ENCODE assay signal across 11 cellular contexts in genomic region chr16:68370921-68371651, GRCh38.
A peak's percentile ranks its signal among the peaks of the same experiment; 100 is the strongest.
DNase-seq lines count a peak whose midpoint lies in the region; ATAC-seq, FAIRE-seq and TF ChIP-seq lines count a peak whose summit lies in the region.
"Had no signal": no experiment of that assay in that cellular context is flagged by ENCODE, and none has a peak within 500 bp of the region (broad histone marks: within the 10 kb centered on the region; RNA-seq: fewer than 3 reads in every experiment).

No MANE protein-coding gene starts in this region.

- no peaks in the 10 kb centered on the region for H3K27me3 Mint-ChIP-seq in CD4-positive, alpha-beta memory T cell
- peaks cover 49% of the 10 kb centered on the region for H3K27me3 Mint-ChIP-seq in activated CD4-positive, alpha-beta memory T cell treated with anti-CD3 and anti-CD28 coated beads, Interleukin-2, amount 10 ng/mL, durations not matched to agents 7 days and 5 days
- H3K27me3 Mint-ChIP-seq in progenitor cell of endocrine pancreas: peaks cover 16% of the 10 kb centered on the region

- H3K23ac ChIP-seq in H1 (ENCODE audit: insufficient read length): no peak overlapping the region

- no peaks in the 10 kb centered on the region for H4K20me1 ChIP-seq in H1 (replicated peaks in 1 of 2; ENCODE audit: control insufficient read depth in 1 of 2, insufficient read depth in 2 of 2, low read length in 2 of 2)

- no peak for TF ChIP-seq RAD21 in H1 (IDR thresholded peaks at IDR 0.05 in 1 of 2, conservative IDR thresholded peaks at IDR 0.05 in 1 of 2; ENCODE audit: low read depth in 2 of 2, low read length in 2 of 2)

- no peak overlapping the region for H4K91ac ChIP-seq in H1 (replicated peaks; ENCODE audit: insufficient read length, low read length)

- peak overlapping the region in 2 of 7 donors; percentile 23 to 36 for H3K27ac Mint-ChIP-seq in CD4-positive, alpha-beta memory T cell
- no peak overlapping the region for H3K27ac Mint-ChIP-seq in activated CD4-positive, alpha-beta memory T cell treated with anti-CD3 and anti-CD28 coated beads, Interleukin-2, amount 10 ng/mL, durations not matched to agents 7 days and 5 days
- no peak overlapping the region for H3K27ac Mint-ChIP-seq in progenitor cell of endocrine pancreas

- WGBS in H1 (ENCODE audit: extremely low coverage in 1 of 2, insufficient coverage in 1 of 2, insufficient read length in 1 of 2, insufficient replicate concordance in 2 of 2, low coverage in 1 of 2, low lambda C conversion rate in 2 of 2, missing lambda C conversion rate in 1 of 2), 2 experiments: 92% methylated on average over 37 of the region's 48 CpGs; no CpG with 5 or more reads in 1 of the 2 experiments

- no peak overlapping the region for H2BK20ac ChIP-seq in H1 (ENCODE audit: low read length)

- no peaks in the 10 kb centered on the region for H3K36me3 Mint-ChIP-seq in CD4-positive, alpha-beta memory T cell
- no peaks in the 10 kb centered on the region for H3K36me3 Mint-ChIP-seq in activated CD4-positive, alpha-beta memory T cell treated with anti-CD3 and anti-CD28 coated beads, Interleukin-2, amount 10 ng/mL, durations not matched to agents 7 days and 5 days (ENCODE audit: low read depth)
- H3K36me3 Mint-ChIP-seq in progenitor cell of endocrine pancreas (ENCODE audit: insufficient read depth): no peaks in the 10 kb centered on the region

- H2AK5ac ChIP-seq in H1 (ENCODE audit: low read depth, low read length): no peak overlapping the region

- H4K5ac ChIP-seq in H1 (ENCODE audit: insufficient read length, low read depth, low read length): no peak overlapping the region

- no peak overlapping the region for H3K4me3 ChIP-seq in CD4-positive, alpha-beta memory T cell (ENCODE audit: low read length in 2 of 2)
- no peak overlapping the region for H3K4me3 ChIP-seq in H1 (ENCODE audit: extremely low read depth in 1 of 4, insufficient read depth in 2 of 4, low read depth in 3 of 4, low read length in 4 of 4)
- H3K4me3 ChIP-seq: esophagus squamous epithelium, GM23248 had no signal

- CTCF ChIA-PET in CD4-positive, alpha-beta memory T cell (lab: Charles Lee; ENCODE audit: partially characterized antibody): interaction anchor here (1.6 to 4.1 kb wide), 2 partner anchors 139 kb away, joined by 3 to 14 read pairs; no protein-coding TSS in a partner anchor
- CTCF ChIA-PET in activated CD4-positive, alpha-beta memory T cell treated with anti-CD3 and anti-CD28 coated beads, Interleukin-2, amount 10 ng/mL, durations not matched to agents 7 days and 5 days (lab: Charles Lee): interaction anchor here (1.0 to 2.8 kb wide), 2 partner anchors 11 to 157 kb away, joined by 3 to 8 read pairs; no protein-coding TSS in a partner anchor
- CTCF ChIA-PET in H1 (lab: Charles Lee; ENCODE audit: partially characterized antibody): interaction anchor here (1.2 to 14.3 kb wide), 8 partner anchors 9 to 156 kb away, joined by 3 to 221 read pairs (median 10); no protein-coding TSS in a partner anchor

- no peaks in the 10 kb centered on the region for H3K79me1 ChIP-seq in H1 (ENCODE audit: low read depth, low read length)

- no peaks in the 10 kb centered on the region for H3K36me3 ChIP-seq in CD4-positive, alpha-beta memory T cell (ENCODE audit: insufficient read depth, low read length)
- no peaks in the 10 kb centered on the region for H3K36me3 ChIP-seq in H1 (ENCODE audit: control insufficient read depth in 2 of 4, insufficient read depth in 4 of 4, low read length in 3 of 4)
- H3K36me3 ChIP-seq: esophagus squamous epithelium had no signal

- no peaks in the 10 kb centered on the region for H3K79me2 ChIP-seq in H1 (ENCODE audit: control insufficient read depth in 1 of 2, insufficient read depth in 2 of 2, low read length in 2 of 2)

- no peak overlapping the region for H2AFZ ChIP-seq in H1 (ENCODE audit: low read length)
- H2AFZ ChIP-seq: GM23248 had no signal

- H3K18ac ChIP-seq in H1 (ENCODE audit: extremely low read depth, low read length): no peak overlapping the region

- H2BK120ac ChIP-seq in H1 (replicated peaks; ENCODE audit: low read depth, low read length): no peak overlapping the region

- no peak for TF ChIP-seq CTCF in H1 (IDR thresholded peaks at IDR 0.05; ENCODE audit: control extremely low read depth in 1 of 3, insufficient read depth in 1 of 3, low read depth in 1 of 3, low read length in 3 of 3)
- no peak for TF ChIP-seq CTCF in progenitor cell of endocrine pancreas (IDR thresholded peaks at IDR 0.05; ENCODE audit: unreplicated experiment)

- TF ChIP-seq POLR2A in H1 (IDR thresholded peaks at IDR 0.05; ENCODE audit: control extremely low read depth in 1 of 2, low read depth in 2 of 2, low read length in 2 of 2): no peak

- no peaks in the 10 kb centered on the region for H3K23me2 ChIP-seq in H1 (ENCODE audit: low read depth, low read length)

- peak overlapping the region in 4 of 8 donors; percentile 28 to 72 (median 50) for H3K4me3 Mint-ChIP-seq in CD4-positive, alpha-beta memory T cell
- H3K4me3 Mint-ChIP-seq in activated CD4-positive, alpha-beta memory T cell treated with anti-CD3 and anti-CD28 coated beads, Interleukin-2, amount 10 ng/mL, durations not matched to agents 7 days and 5 days: no peak overlapping the region
- no peak overlapping the region for H3K4me3 Mint-ChIP-seq in progenitor cell of endocrine pancreas (ENCODE audit: low read depth)

- H3K4me2 ChIP-seq in H1 (ENCODE audit: insufficient read depth in 1 of 2, low read depth in 2 of 2, low read length in 2 of 2): no peak overlapping the region

- no peak for TF ChIP-seq EP300 in H1 (IDR thresholded peaks at IDR 0.05; ENCODE audit: borderline replicate concordance in 1 of 2, low read depth in 2 of 2, low read length in 2 of 2)

- H3K4me1 Mint-ChIP-seq in CD4-positive, alpha-beta memory T cell: peaks cover 19 to 42% (median 32%) of the 10 kb centered on the region in 4 donors
- H3K4me1 Mint-ChIP-seq in activated CD4-positive, alpha-beta memory T cell treated with anti-CD3 and anti-CD28 coated beads, Interleukin-2, amount 10 ng/mL, durations not matched to agents 7 days and 5 days: peaks cover 29% of the 10 kb centered on the region
- peaks cover 36% of the 10 kb centered on the region for H3K4me1 Mint-ChIP-seq in progenitor cell of endocrine pancreas (ENCODE audit: low read depth)

- H2BK5ac ChIP-seq in H1 (ENCODE audit: low read depth, low read length): no peak overlapping the region

- H3K27me3 ChIP-seq in CD4-positive, alpha-beta memory T cell (ENCODE audit: insufficient read depth, low read length): no peaks in the 10 kb centered on the region
- peaks cover 0 to 2% (median 0%) of the 10 kb centered on the region in 4 experiments; a peak in 2 of 7 replicates for H3K27me3 ChIP-seq in H1 (replicated peaks in 1 of 4; ENCODE audit: control insufficient read depth in 3 of 4, extremely low read depth in 1 of 4, insufficient read depth in 3 of 4, low read length in 3 of 4)

- H3K56ac ChIP-seq in H1 (replicated peaks; ENCODE audit: insufficient read length, low read depth, low read length): no peak overlapping the region

- POLR2A ChIA-PET in CD4-positive, alpha-beta memory T cell (lab: Charles Lee; ENCODE audit: partially characterized antibody): interaction anchor here (0.6 to 1.2 kb wide), 4 partner anchors 15 to 153 kb away, joined by 3 to 4 read pairs (median 3); no protein-coding TSS in a partner anchor
- POLR2A ChIA-PET in activated CD4-positive, alpha-beta memory T cell treated with anti-CD3 and anti-CD28 coated beads, Interleukin-2, amount 10 ng/mL, durations not matched to agents 7 days and 5 days (lab: Charles Lee): interaction anchor here (0.7 to 2.1 kb wide), 4 partner anchors 11 to 27 kb away, joined by 3 to 7 read pairs (median 6); no protein-coding TSS in a partner anchor
- POLR2A ChIA-PET in H1 (lab: Charles Lee; ENCODE audit: partially characterized antibody): interaction anchor here (1.3 kb wide), 1 partner anchor 11 kb away, joined by 4 read pairs; no protein-coding TSS in a partner anchor

- no peak overlapping the region for H2BK15ac ChIP-seq in H1 (ENCODE audit: low read length)

- H3K9ac ChIP-seq in H1 (replicated peaks in 1 of 4; ENCODE audit: extremely low read depth in 1 of 4, low read depth in 3 of 4, low read length in 3 of 4): no peak overlapping the region
- H3K9ac ChIP-seq: GM23248 had no signal

- no peak overlapping the region for H3K4ac ChIP-seq in H1 (replicated peaks; ENCODE audit: insufficient read length, low read depth, low read length)

- intact Hi-C loops in CD4-positive, alpha-beta memory T cell (cut with micrococcal nuclease): no loop called here

- no peaks in the 10 kb centered on the region for H3K9me3 Mint-ChIP-seq in CD4-positive, alpha-beta memory T cell
- no peaks in the 10 kb centered on the region for H3K9me3 Mint-ChIP-seq in activated CD4-positive, alpha-beta memory T cell treated with anti-CD3 and anti-CD28 coated beads, Interleukin-2, amount 10 ng/mL, durations not matched to agents 7 days and 5 days
- no peaks in the 10 kb centered on the region for H3K9me3 Mint-ChIP-seq in progenitor cell of endocrine pancreas (ENCODE audit: low read depth)

- H3K27ac ChIP-seq in CD4-positive, alpha-beta memory T cell (ENCODE audit: low read depth, low read length): no peak overlapping the region
- H3K27ac ChIP-seq in H1 (ENCODE audit: low read depth, low read length): no peak overlapping the region
- H3K27ac ChIP-seq: esophagus squamous epithelium, GM23248 had no signal

- FAIRE-seq in HTR-8/SVneo (lab: Jason Lieb, UNC): peak; percentile 59
- no peak for FAIRE-seq in H1 (lab: Jason Lieb, UNC)

- no peak overlapping the region for H2BK12ac ChIP-seq in H1 (ENCODE audit: low read depth, low read length)

- ATAC-seq in GM18858 (IDR thresholded peaks at IDR 0.05; ENCODE audit: unreplicated experiment): no peak
- no peak for ATAC-seq in HG02840 (IDR thresholded peaks at IDR 0.05; ENCODE audit: low FRiP score, unreplicated experiment)

- peak; percentile 29 to 37 (median 35) for DNase-seq in CD4-positive, alpha-beta memory T cell
- DNase-seq in HTR-8/SVneo (ENCODE audit: insufficient read length, low spot score) (no peak), H1 (ENCODE audit: low read depth in 1 of 2, low spot score in 2 of 2) (no peak), progenitor cell of endocrine pancreas (ENCODE audit: low spot score, unreplicated experiment) (no peak), hypothalamus (lab: John Stamatoyannopoulos, UW) (no peak)
- DNase-seq in activated CD4-positive, alpha-beta memory T cell treated with anti-CD3 and anti-CD28 coated beads, Interleukin-2, amount 10 ng/mL, durations not matched to agents 7 days and 5 days: peak; percentile 33
- DNase-seq: esophagus squamous epithelium, GM23248, T-helper 9 cell had no signal

- H3K4me1 ChIP-seq in CD4-positive, alpha-beta memory T cell (ENCODE audit: insufficient read depth, low read length): peaks cover 46% of the 10 kb centered on the region
- H3K4me1 ChIP-seq in H1 (replicated peaks in 1 of 4; ENCODE audit: control insufficient read depth in 3 of 4, insufficient read depth in 4 of 4, low read length in 3 of 4): peaks cover 0 to 2% (median under 1%) of the 10 kb centered on the region in 4 experiments; a peak in 3 of 7 replicates
- H3K4me1 ChIP-seq: esophagus squamous epithelium had no signal

- no peaks in the 10 kb centered on the region for H3K9me3 ChIP-seq in CD4-positive, alpha-beta memory T cell (ENCODE audit: control insufficient read depth in 1 of 2, low read length in 2 of 2)
- H3K9me3 ChIP-seq in H1 (ENCODE audit: insufficient read depth in 2 of 2, low read depth in 1 of 2, low read length in 1 of 2): no peaks in the 10 kb centered on the region
- H3K9me3 ChIP-seq: esophagus squamous epithelium had no signal

- H3K14ac ChIP-seq in H1 (ENCODE audit: insufficient read length): no peak overlapping the region

- no peak overlapping the region for H4K8ac ChIP-seq in H1 (ENCODE audit: extremely low read depth, insufficient read depth, low read length)

Comparison
In these comparisons a context has a peak if more than half of its experiments do, and no peak if none do; other contexts are left out.
1. DNase-seq: peak in CD4-positive, alpha-beta memory T cell (5 of 5) and activated CD4-positive, alpha-beta memory T cell treated with anti-CD3 and anti-CD28 coated beads, Interleukin-2, amount 10 ng/mL, durations not matched to agents 7 days and 5 days (single experiment); none in HTR-8/SVneo (single experiment), H1 (0 of 2), progenitor cell of endocrine pancreas (single experiment) and hypothalamus (0 of 51).